Comparison of ENCODE assay signal across 14 cellular contexts in genomic region chr11:72592698-72593097, GRCh38.
DNase-seq lines count a peak whose midpoint lies in the region; ATAC-seq and TF ChIP-seq lines count a peak whose summit lies in the region.
"Had no signal": no experiment of that assay in that cellular context is flagged by ENCODE, and none has a peak within 500 bp of the region (broad histone marks: within the 10 kb centered on the region; RNA-seq: fewer than 3 reads in every experiment).

No MANE protein-coding gene starts in this region.

- POLR2A ChIA-PET in activated CD4-positive, alpha-beta T cell treated with anti-CD3 and anti-CD28 coated beads for 36 hours (lab: Charles Lee) = no interaction called here

- ATAC-seq in activated CD4-positive, alpha-beta T cell treated with anti-CD3 and anti-CD28 coated beads for 36 hours = no peak
- ATAC-seq in stimulated activated memory B cell treated with anti-CD40 and anti-IgM and Interleukin-4, amounts not matched to agents 10 μg/mL and 1 μg/mL and 100 μg/mL, for 72 hours = no peak
- no peak for ATAC-seq in stimulated activated naive B cell treated with anti-CD40 and anti-IgM and Interleukin-4, amounts not matched to agents 10 μg/mL and 1 μg/mL and 100 μg/mL, for 72 hours (replicated peaks)
- ATAC-seq: HCT116 had no signal

- no peaks in the 10 kb centered on the region for H3K9me3 ChIP-seq in MM.1S (replicated peaks; ENCODE audit: insufficient read depth, low read length)

- CTCF ChIA-PET in activated CD4-positive, alpha-beta T cell treated with anti-CD3 and anti-CD28 coated beads for 36 hours (lab: Charles Lee) = interaction anchor here (0.7 to 9.2 kb wide), 7 partner anchors 16 to 122 kb away, joined by 3 to 74 read pairs (median 3); no protein-coding TSS in a partner anchor

- peak overlapping the region; percentile 4 for H3K27ac Mint-ChIP-seq in activated CD4-positive, alpha-beta T cell treated with anti-CD3 and anti-CD28 coated beads for 36 hours
- peak overlapping the region; percentile 82 for H3K27ac Mint-ChIP-seq in stimulated activated memory B cell treated with anti-CD40 and anti-IgM and Interleukin-4, amounts not matched to agents 10 μg/mL and 1 μg/mL and 100 μg/mL, for 72 hours
- H3K27ac Mint-ChIP-seq in HFFc6 = no peak overlapping the region
- H3K27ac Mint-ChIP-seq in stimulated activated naive B cell treated with anti-CD40 and anti-IgM and Interleukin-4, amounts not matched to agents 10 μg/mL and 1 μg/mL and 100 μg/mL, for 72 hours = no peak overlapping the region

- intact Hi-C loops in activated CD4-positive, alpha-beta T cell treated with anti-CD3 and anti-CD28 coated beads for 36 hours (cut with DNase I, micrococcal nuclease) = no loop called here

- H3K9me2 ChIP-seq in MM.1S (replicated peaks; ENCODE audit: insufficient read depth, low read length) = no peaks in the 10 kb centered on the region

- H3K79me2 ChIP-seq in MM.1S (ENCODE audit: low read length) = no peaks in the 10 kb centered on the region

- peaks cover 36% of the 10 kb centered on the region for H3K27me3 Mint-ChIP-seq in activated CD4-positive, alpha-beta T cell treated with anti-CD3 and anti-CD28 coated beads for 36 hours
- H3K27me3 Mint-ChIP-seq in stimulated activated memory B cell treated with anti-CD40 and anti-IgM and Interleukin-4, amounts not matched to agents 10 μg/mL and 1 μg/mL and 100 μg/mL, for 72 hours = peaks cover 40% of the 10 kb centered on the region
- H3K27me3 Mint-ChIP-seq in HFFc6 (ENCODE audit: insufficient read depth) = peaks cover 77% of the 10 kb centered on the region
- H3K27me3 Mint-ChIP-seq in stimulated activated naive B cell treated with anti-CD40 and anti-IgM and Interleukin-4, amounts not matched to agents 10 μg/mL and 1 μg/mL and 100 μg/mL, for 72 hours = peaks cover 60 to 74% of the 10 kb centered on the region in 2 donors

- H3K4me2 ChIP-seq in MM.1S (ENCODE audit: low read depth, low read length) = peak overlapping the region; percentile 29; the same call in 1 of the 2 replicates

- H3K27me3 ChIP-seq in MM.1S (replicated peaks; ENCODE audit: insufficient read depth, low read length) = peaks cover 19% of the 10 kb centered on the region

- no peak overlapping the region for H3K9ac ChIP-seq in MM.1S (ENCODE audit: low read length)

- H3K36me3 ChIP-seq in MM.1S (replicated peaks; ENCODE audit: insufficient read depth, low read length) = no peaks in the 10 kb centered on the region

- peak overlapping the region; percentile 17; the same call in 1 of the 2 replicates for H2AFZ ChIP-seq in MM.1S (ENCODE audit: low read length)

- H3K36me3 Mint-ChIP-seq in activated CD4-positive, alpha-beta T cell treated with anti-CD3 and anti-CD28 coated beads for 36 hours (ENCODE audit: low read depth) = no peaks in the 10 kb centered on the region
- H3K36me3 Mint-ChIP-seq in stimulated activated memory B cell treated with anti-CD40 and anti-IgM and Interleukin-4, amounts not matched to agents 10 μg/mL and 1 μg/mL and 100 μg/mL, for 72 hours = no peaks in the 10 kb centered on the region
- no peaks in the 10 kb centered on the region for H3K36me3 Mint-ChIP-seq in HFFc6 (ENCODE audit: low read depth)
- no peaks in the 10 kb centered on the region for H3K36me3 Mint-ChIP-seq in stimulated activated naive B cell treated with anti-CD40 and anti-IgM and Interleukin-4, amounts not matched to agents 10 μg/mL and 1 μg/mL and 100 μg/mL, for 72 hours

- no peak overlapping the region for H3K4me3 Mint-ChIP-seq in activated CD4-positive, alpha-beta T cell treated with anti-CD3 and anti-CD28 coated beads for 36 hours
- H3K4me3 Mint-ChIP-seq in stimulated activated memory B cell treated with anti-CD40 and anti-IgM and Interleukin-4, amounts not matched to agents 10 μg/mL and 1 μg/mL and 100 μg/mL, for 72 hours = no peak overlapping the region
- no peak overlapping the region for H3K4me3 Mint-ChIP-seq in HFFc6
- no peak overlapping the region for H3K4me3 Mint-ChIP-seq in stimulated activated naive B cell treated with anti-CD40 and anti-IgM and Interleukin-4, amounts not matched to agents 10 μg/mL and 1 μg/mL and 100 μg/mL, for 72 hours

- no peak for DNase-seq in activated CD4-positive, alpha-beta T cell treated with anti-CD3 and anti-CD28 coated beads for 36 hours
- DNase-seq in activated CD4-positive, alpha-beta T cell treated with anti-CD3 and anti-CD28 coated beads for 4 hours = no peak
- no peak for DNase-seq in MM.1S
- DNase-seq in caudate nucleus (lab: John Stamatoyannopoulos, UW) = peak in 2 of 61 donors; percentile 22 to 27
- DNase-seq in OCI-M2 (lab: John Stamatoyannopoulos, UW; ENCODE audit: unreplicated experiment) = no peak
- DNase-seq in HFFc6 = no peak
- no peak for DNase-seq in stimulated activated naive B cell treated with anti-CD40 and anti-IgM and Interleukin-4, amounts not matched to agents 10 μg/mL and 1 μg/mL and 100 μg/mL, for 72 hours
- DNase-seq: DMS79 treated with DMSO at 0.1 percent for 48 hours, KG1, NCI-H1048, NCI-H2081 treated with DMSO at 0.1 percent for 48 hours had no signal

- H4K20me1 ChIP-seq in MM.1S (ENCODE audit: insufficient read depth, low read length) = no peaks in the 10 kb centered on the region

- H3K4me1 Mint-ChIP-seq in activated CD4-positive, alpha-beta T cell treated with anti-CD3 and anti-CD28 coated beads for 36 hours = peaks cover 24% of the 10 kb centered on the region
- peaks cover 36% of the 10 kb centered on the region for H3K4me1 Mint-ChIP-seq in stimulated activated memory B cell treated with anti-CD40 and anti-IgM and Interleukin-4, amounts not matched to agents 10 μg/mL and 1 μg/mL and 100 μg/mL, for 72 hours
- no peaks in the 10 kb centered on the region for H3K4me1 Mint-ChIP-seq in HFFc6 (ENCODE audit: low read depth)
- peaks cover 21 to 22% of the 10 kb centered on the region in 2 donors for H3K4me1 Mint-ChIP-seq in stimulated activated naive B cell treated with anti-CD40 and anti-IgM and Interleukin-4, amounts not matched to agents 10 μg/mL and 1 μg/mL and 100 μg/mL, for 72 hours

- TF ChIP-seq CTCF in MM.1S (IDR thresholded peaks at IDR 0.05; ENCODE audit: low read length) (no peak), HFFc6 (IDR thresholded peaks at IDR 0.05) (no peak)

- peaks cover 19% of the 10 kb centered on the region for H3K4me1 ChIP-seq in MM.1S (ENCODE audit: low read length)

- no peaks in the 10 kb centered on the region for H3K9me3 Mint-ChIP-seq in activated CD4-positive, alpha-beta T cell treated with anti-CD3 and anti-CD28 coated beads for 36 hours (ENCODE audit: low read depth)
- no peaks in the 10 kb centered on the region for H3K9me3 Mint-ChIP-seq in stimulated activated memory B cell treated with anti-CD40 and anti-IgM and Interleukin-4, amounts not matched to agents 10 μg/mL and 1 μg/mL and 100 μg/mL, for 72 hours
- no peaks in the 10 kb centered on the region for H3K9me3 Mint-ChIP-seq in HFFc6
- H3K9me3 Mint-ChIP-seq in stimulated activated naive B cell treated with anti-CD40 and anti-IgM and Interleukin-4, amounts not matched to agents 10 μg/mL and 1 μg/mL and 100 μg/mL, for 72 hours = no peaks in the 10 kb centered on the region

- no peaks in the 10 kb centered on the region for H3F3A ChIP-seq in MM.1S (ENCODE audit: insufficient read depth, low read length)

- H3K27ac ChIP-seq in MM.1S (ENCODE audit: low read length) (peak overlapping the region; percentile 15; the same call in 1 of the 2 replicates), caudate nucleus (ENCODE audit: low read depth, low read length) (peak overlapping the region; percentile 40)
- H3K27ac ChIP-seq: 22Rv1 had no signal

- no peak overlapping the region for H3K4me3 ChIP-seq in MM.1S (ENCODE audit: low read length)

Comparison
In these comparisons a context has a peak if more than half of its experiments do, and no peak if none do; other contexts are left out.
1. H3K27ac Mint-ChIP-seq: peak in activated CD4-positive, alpha-beta T cell treated with anti-CD3 and anti-CD28 coated beads for 36 hours (single experiment) and stimulated activated memory B cell treated with anti-CD40 and anti-IgM and Interleukin-4, amounts not matched to agents 10 μg/mL and 1 μg/mL and 100 μg/mL, for 72 hours (single experiment); none in HFFc6 (single experiment) and stimulated activated naive B cell treated with anti-CD40 and anti-IgM and Interleukin-4, amounts not matched to agents 10 μg/mL and 1 μg/mL and 100 μg/mL, for 72 hours (single experiment).